Comparison of ENCODE assay signal across 8 cellular contexts in the genomic region with DNA sequence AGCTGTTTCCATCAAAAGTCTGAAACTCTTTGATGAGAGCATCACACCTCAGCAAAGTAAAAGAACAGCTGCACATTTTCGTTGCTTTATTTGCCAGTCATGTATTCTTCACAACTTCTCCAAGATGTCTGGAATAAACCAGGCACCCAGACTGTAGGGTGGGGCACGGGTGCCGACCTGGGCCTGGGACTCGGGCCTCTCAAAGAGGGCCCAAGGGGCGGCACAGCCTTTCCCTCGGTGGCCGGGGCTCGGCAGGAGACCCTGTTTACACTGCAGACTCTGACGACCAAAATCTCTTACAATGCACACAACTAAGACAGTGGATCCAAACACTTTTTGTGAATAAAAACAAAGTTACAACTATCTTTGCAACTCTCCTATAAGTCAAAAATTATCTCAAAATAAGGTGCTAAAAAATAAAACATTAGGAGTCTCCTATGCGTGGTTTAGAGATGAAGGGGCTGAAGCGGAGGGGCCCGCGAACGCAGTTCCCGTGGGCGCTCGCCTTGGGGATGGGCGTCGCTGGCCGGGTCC. TPM values are rescaled to one million over a fixed set of nuclear protein-coding genes. Genes with fewer than 3 reads are reported as not detected.
DNase-seq lines count a peak whose midpoint lies in the region; ATAC-seq lines count a peak whose summit lies in the region.

No MANE protein-coding gene starts in this region.

- peak overlapping the region; percentile 80 for H3K27ac Mint-ChIP-seq in activated T-helper 17 cell treated with anti-CD3 and anti-CD28 coated beads, Interleukin-2, amount 50 U/mL, for 72 hours
- H3K27ac Mint-ChIP-seq in stimulated activated effector memory CD8-positive, alpha-beta T cell treated with anti-CD3 and anti-CD28 coated beads, Interleukin-12 subunit alpha, Interleukin-12 subunit beta, amount 100 ng/mL, for 72 hours, result peak overlapping the region; percentile 96

- peaks cover 30% of the 10 kb centered on the region for H3K4me1 Mint-ChIP-seq in activated T-helper 17 cell treated with anti-CD3 and anti-CD28 coated beads, Interleukin-2, amount 50 U/mL, for 72 hours
- peaks cover 49% of the 10 kb centered on the region for H3K4me1 Mint-ChIP-seq in stimulated activated effector memory CD8-positive, alpha-beta T cell treated with anti-CD3 and anti-CD28 coated beads, Interleukin-12 subunit alpha, Interleukin-12 subunit beta, amount 100 ng/mL, for 72 hours

- no peak overlapping the region for H3K27ac ChIP-seq in iPS DF 6.9 (ENCODE audit: low read length)

- H3K27me3 ChIP-seq in iPS DF 6.9 (ENCODE audit: control insufficient read depth, insufficient read depth, low read length), result no peaks in the 10 kb centered on the region

- DNase-seq in NCI-H748 (lab: John Stamatoyannopoulos, UW; ENCODE audit: unreplicated experiment) (peak; percentile 10), NCI-H748 treated with DMSO at 0.1 percent for 48 hours (lab: John Stamatoyannopoulos, UW) (no peak), iPS DF 6.9 (ENCODE audit: low read depth, low spot score) (no peak), LoVo (ENCODE audit: low spot score) (no peak), NCI-H345 (lab: John Stamatoyannopoulos, UW) (no peak)
- no peak for DNase-seq in stimulated activated effector memory CD8-positive, alpha-beta T cell treated with anti-CD3 and anti-CD28 coated beads, Interleukin-12 subunit alpha, Interleukin-12 subunit beta, amount 100 ng/mL, for 72 hours (ENCODE audit: low spot score in 2 of 2)

- H3K36me3 Mint-ChIP-seq in activated T-helper 17 cell treated with anti-CD3 and anti-CD28 coated beads, Interleukin-2, amount 50 U/mL, for 72 hours (ENCODE audit: low read depth), result peaks cover 18% of the 10 kb centered on the region
- peaks cover 17% of the 10 kb centered on the region for H3K36me3 Mint-ChIP-seq in stimulated activated effector memory CD8-positive, alpha-beta T cell treated with anti-CD3 and anti-CD28 coated beads, Interleukin-12 subunit alpha, Interleukin-12 subunit beta, amount 100 ng/mL, for 72 hours

- H3K9me3 Mint-ChIP-seq in activated T-helper 17 cell treated with anti-CD3 and anti-CD28 coated beads, Interleukin-2, amount 50 U/mL, for 72 hours, result no peaks in the 10 kb centered on the region
- H3K9me3 Mint-ChIP-seq in stimulated activated effector memory CD8-positive, alpha-beta T cell treated with anti-CD3 and anti-CD28 coated beads, Interleukin-12 subunit alpha, Interleukin-12 subunit beta, amount 100 ng/mL, for 72 hours, result no peaks in the 10 kb centered on the region

- no peaks in the 10 kb centered on the region; the same call in 1 of the 2 replicates for H3K36me3 ChIP-seq in iPS DF 6.9 (ENCODE audit: control insufficient read depth, insufficient read depth, low read length)

- WGBS in iPS DF 6.9 (ENCODE audit: insufficient coverage, insufficient read length), result no CpG with 5 or more reads among the region's 20 CpGs

- peak overlapping the region; percentile 58; the same call in 1 of the 2 replicates for H3K4me3 ChIP-seq in iPS DF 6.9 (ENCODE audit: low read length)

- no peaks in the 10 kb centered on the region; the same call in 1 of the 2 replicates for H3K4me1 ChIP-seq in iPS DF 6.9 (ENCODE audit: control insufficient read depth, insufficient read depth, low read length)

- H3K4me3 Mint-ChIP-seq in activated T-helper 17 cell treated with anti-CD3 and anti-CD28 coated beads, Interleukin-2, amount 50 U/mL, for 72 hours, result peak overlapping the region; percentile 74
- peak overlapping the region; percentile 85 for H3K4me3 Mint-ChIP-seq in stimulated activated effector memory CD8-positive, alpha-beta T cell treated with anti-CD3 and anti-CD28 coated beads, Interleukin-12 subunit alpha, Interleukin-12 subunit beta, amount 100 ng/mL, for 72 hours

- ATAC-seq in activated T-helper 17 cell treated with anti-CD3 and anti-CD28 coated beads, Interleukin-2, amount 50 U/mL, for 72 hours (replicated peaks), result no peak
- no peak for ATAC-seq in stimulated activated effector memory CD8-positive, alpha-beta T cell treated with anti-CD3 and anti-CD28 coated beads, Interleukin-12 subunit alpha, Interleukin-12 subunit beta, amount 100 ng/mL, for 72 hours
- no peak for ATAC-seq in HG02870 (IDR thresholded peaks at IDR 0.05; ENCODE audit: unreplicated experiment)

- H3K9me3 ChIP-seq in iPS DF 6.9 (ENCODE audit: control insufficient read depth, insufficient read depth, low read length), result no peaks in the 10 kb centered on the region

- H3K27me3 Mint-ChIP-seq in activated T-helper 17 cell treated with anti-CD3 and anti-CD28 coated beads, Interleukin-2, amount 50 U/mL, for 72 hours, result no peaks in the 10 kb centered on the region

RNA-seq across cellular contexts. Expression of a gene that starts 0.7 kb away (rescaled TPM):
- total RNA-seq in activated T-helper 17 cell treated with anti-CD3 and anti-CD28 coated beads, Interleukin-2, amount 50 U/mL, for 72 hours, result 10 to 100 TPM; 30.8 to 43.8 TPM

RNA-seq across cellular contexts. Expression of a gene that starts 43.6 kb away (rescaled TPM):
- 1 to 10 TPM; 3.8 to 6.7 TPM for total RNA-seq in activated T-helper 17 cell treated with anti-CD3 and anti-CD28 coated beads, Interleukin-2, amount 50 U/mL, for 72 hours

RNA-seq across cellular contexts. Expression of a gene that starts 57.5 kb away (rescaled TPM):
- total RNA-seq in activated T-helper 17 cell treated with anti-CD3 and anti-CD28 coated beads, Interleukin-2, amount 50 U/mL, for 72 hours, result 100 to 1,000 TPM; 105 to 118 TPM

RNA-seq across cellular contexts. Expression of a gene that starts 58.3 kb away (rescaled TPM):
- 10 to 100 TPM in 1 of 2 donors, 1 to 10 TPM in 1; 7.0 to 14.8 TPM for total RNA-seq in activated T-helper 17 cell treated with anti-CD3 and anti-CD28 coated beads, Interleukin-2, amount 50 U/mL, for 72 hours
